Comparison of ENCODE assay signal across 1 cellular context in the genomic region with DNA sequence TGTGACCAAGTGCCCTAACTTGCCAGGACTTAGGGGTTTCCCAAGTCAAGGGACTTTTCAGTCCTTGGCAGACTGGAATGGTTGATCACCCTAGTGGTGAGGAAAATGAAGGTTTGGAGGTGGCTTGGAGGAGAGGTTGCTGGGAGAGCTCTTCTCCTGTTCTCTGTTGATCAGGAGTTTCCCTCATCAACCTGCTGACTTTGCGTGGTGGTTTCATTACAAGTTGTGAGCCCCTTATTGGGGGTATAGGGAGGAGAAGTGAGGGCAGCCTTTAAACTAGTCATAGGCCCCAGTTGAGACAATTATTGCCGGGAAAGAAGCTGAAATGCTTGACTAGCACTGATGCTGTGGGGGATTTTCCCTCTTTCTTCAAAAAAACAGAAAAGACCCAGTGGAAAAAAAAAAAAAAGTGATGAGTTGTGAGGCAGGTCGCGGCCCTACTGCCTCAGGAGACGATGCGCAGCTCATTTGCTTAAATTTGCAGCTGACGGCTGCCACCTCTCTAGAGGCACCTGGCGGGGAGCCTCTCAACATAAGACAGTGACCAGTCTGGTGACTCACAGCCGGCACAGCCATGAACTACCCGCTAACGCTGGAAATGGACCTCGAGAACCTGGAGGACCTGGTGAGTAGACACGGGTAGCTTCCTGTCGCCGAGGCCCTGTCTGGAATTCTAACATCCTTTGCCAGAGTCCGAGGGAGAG.
TF ChIP-seq lines count a peak whose summit lies in the region.

A gene with protein sequence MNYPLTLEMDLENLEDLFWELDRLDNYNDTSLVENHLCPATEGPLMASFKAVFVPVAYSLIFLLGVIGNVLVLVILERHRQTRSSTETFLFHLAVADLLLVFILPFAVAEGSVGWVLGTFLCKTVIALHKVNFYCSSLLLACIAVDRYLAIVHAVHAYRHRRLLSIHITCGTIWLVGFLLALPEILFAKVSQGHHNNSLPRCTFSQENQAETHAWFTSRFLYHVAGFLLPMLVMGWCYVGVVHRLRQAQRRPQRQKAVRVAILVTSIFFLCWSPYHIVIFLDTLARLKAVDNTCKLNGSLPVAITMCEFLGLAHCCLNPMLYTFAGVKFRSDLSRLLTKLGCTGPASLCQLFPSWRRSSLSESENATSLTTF (plus strand): TSS at position 525 of the 704 bp plus-strand sequence. CDS start 50 bp downstream, at position 575.

TF ChIP-seq in GM23338, 12 proteins besides CTCF, POLR2A, EP300 and RAD21 (continued from another document):
- TF ChIP-seq, protein P1, sequence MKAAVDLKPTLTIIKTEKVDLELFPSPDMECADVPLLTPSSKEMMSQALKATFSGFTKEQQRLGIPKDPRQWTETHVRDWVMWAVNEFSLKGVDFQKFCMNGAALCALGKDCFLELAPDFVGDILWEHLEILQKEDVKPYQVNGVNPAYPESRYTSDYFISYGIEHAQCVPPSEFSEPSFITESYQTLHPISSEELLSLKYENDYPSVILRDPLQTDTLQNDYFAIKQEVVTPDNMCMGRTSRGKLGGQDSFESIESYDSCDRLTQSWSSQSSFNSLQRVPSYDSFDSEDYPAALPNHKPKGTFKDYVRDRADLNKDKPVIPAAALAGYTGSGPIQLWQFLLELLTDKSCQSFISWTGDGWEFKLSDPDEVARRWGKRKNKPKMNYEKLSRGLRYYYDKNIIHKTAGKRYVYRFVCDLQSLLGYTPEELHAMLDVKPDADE (IDR thresholded peaks at IDR 0.05) = no peak
- TF ChIP-seq ZNF331 (CRISPR knock-in tag; IDR thresholded peaks at IDR 0.05; ENCODE audit: low read depth) = no peak
- TF ChIP-seq, protein P2, sequence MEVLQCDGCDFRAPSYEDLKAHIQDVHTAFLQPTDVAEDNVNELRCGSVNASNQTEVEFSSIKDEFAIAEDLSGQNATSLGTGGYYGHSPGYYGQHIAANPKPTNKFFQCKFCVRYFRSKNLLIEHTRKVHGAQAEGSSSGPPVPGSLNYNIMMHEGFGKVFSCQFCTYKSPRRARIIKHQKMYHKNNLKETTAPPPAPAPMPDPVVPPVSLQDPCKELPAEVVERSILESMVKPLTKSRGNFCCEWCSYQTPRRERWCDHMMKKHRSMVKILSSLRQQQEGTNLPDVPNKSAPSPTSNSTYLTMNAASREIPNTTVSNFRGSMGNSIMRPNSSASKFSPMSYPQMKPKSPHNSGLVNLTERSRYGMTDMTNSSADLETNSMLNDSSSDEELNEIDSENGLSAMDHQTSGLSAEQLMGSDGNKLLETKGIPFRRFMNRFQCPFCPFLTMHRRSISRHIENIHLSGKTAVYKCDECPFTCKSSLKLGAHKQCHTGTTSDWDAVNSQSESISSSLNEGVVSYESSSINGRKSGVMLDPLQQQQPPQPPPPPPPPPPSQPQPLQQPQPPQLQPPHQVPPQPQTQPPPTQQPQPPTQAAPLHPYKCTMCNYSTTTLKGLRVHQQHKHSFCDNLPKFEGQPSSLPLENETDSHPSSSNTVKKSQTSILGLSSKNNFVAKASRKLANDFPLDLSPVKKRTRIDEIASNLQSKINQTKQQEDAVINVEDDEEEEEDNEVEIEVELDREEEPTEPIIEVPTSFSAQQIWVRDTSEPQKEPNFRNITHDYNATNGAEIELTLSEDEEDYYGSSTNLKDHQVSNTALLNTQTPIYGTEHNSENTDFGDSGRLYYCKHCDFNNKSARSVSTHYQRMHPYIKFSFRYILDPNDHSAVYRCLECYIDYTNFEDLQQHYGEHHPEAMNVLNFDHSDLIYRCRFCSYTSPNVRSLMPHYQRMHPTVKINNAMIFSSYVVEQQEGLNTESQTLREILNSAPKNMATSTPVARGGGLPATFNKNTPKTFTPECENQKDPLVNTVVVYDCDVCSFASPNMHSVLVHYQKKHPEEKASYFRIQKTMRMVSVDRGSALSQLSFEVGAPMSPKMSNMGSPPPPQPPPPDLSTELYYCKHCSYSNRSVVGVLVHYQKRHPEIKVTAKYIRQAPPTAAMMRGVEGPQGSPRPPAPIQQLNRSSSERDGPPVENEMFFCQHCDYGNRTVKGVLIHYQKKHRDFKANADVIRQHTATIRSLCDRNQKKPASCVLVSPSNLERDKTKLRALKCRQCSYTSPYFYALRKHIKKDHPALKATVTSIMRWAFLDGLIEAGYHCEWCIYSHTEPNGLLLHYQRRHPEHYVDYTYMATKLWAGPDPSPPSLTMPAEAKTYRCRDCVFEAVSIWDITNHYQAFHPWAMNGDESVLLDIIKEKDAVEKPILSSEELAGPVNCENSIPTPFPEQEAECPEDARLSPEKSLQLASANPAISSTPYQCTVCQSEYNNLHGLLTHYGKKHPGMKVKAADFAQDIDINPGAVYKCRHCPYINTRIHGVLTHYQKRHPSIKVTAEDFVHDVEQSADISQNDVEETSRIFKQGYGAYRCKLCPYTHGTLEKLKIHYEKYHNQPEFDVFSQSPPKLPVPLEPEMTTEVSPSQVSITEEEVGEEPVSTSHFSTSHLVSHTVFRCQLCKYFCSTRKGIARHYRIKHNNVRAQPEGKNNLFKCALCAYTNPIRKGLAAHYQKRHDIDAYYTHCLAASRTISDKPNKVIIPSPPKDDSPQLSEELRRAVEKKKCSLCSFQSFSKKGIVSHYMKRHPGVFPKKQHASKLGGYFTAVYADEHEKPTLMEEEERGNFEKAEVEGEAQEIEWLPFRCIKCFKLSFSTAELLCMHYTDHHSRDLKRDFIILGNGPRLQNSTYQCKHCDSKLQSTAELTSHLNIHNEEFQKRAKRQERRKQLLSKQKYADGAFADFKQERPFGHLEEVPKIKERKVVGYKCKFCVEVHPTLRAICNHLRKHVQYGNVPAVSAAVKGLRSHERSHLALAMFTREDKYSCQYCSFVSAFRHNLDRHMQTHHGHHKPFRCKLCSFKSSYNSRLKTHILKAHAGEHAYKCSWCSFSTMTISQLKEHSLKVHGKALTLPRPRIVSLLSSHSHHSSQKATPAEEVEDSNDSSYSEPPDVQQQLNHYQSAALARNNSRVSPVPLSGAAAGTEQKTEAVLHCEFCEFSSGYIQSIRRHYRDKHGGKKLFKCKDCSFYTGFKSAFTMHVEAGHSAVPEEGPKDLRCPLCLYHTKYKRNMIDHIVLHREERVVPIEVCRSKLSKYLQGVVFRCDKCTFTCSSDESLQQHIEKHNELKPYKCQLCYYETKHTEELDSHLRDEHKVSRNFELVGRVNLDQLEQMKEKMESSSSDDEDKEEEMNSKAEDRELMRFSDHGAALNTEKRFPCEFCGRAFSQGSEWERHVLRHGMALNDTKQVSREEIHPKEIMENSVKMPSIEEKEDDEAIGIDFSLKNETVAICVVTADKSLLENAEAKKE (CRISPR knock-in tag; IDR thresholded peaks at IDR 0.05) = no peak
- no peak for TF ChIP-seq CREB1 (CRISPR knock-in tag; IDR thresholded peaks at IDR 0.05; ENCODE audit: low read depth)
- no peak for TF ChIP-seq POLR2AphosphoS5 (IDR thresholded peaks at IDR 0.05; ENCODE audit: low read depth)
